7 cellular contexts compared by ENCODE assay signal in the genomic region with DNA sequence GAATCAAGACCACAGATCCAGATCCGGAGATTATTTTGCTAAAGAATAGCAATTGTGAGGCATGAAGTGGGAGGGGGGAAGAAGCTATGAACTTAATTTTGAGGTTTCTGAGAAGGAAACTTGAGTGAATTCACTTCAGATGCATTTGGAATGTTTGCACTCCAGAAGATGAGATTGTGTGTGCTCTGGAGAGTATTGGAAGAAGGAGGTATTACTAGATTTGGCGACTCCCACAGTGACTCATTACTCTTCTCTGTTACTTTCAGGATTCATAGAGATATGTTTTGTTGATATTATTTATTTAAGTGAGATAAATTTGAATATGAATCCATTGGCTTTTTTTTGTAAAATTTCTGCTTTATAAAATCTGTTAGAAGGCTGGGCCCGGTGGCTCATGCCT.
"Had no signal": no experiment of that assay in that cellular context is flagged by ENCODE, and none has a peak within 500 bp of the region (broad histone marks: within the 10 kb centered on the region; RNA-seq: fewer than 3 reads in every experiment).

No MANE protein-coding gene starts in this region.

- H3K4me3 ChIP-seq: GM12878 had no signal

- FAIRE-seq: GM12878, GM12891, GM12892, GM18507, GM19239 had no signal

- DNase-seq: GDM1, GF-D8 had no signal

- ATAC-seq: GM12878 had no signal
